In the genomic region with DNA sequence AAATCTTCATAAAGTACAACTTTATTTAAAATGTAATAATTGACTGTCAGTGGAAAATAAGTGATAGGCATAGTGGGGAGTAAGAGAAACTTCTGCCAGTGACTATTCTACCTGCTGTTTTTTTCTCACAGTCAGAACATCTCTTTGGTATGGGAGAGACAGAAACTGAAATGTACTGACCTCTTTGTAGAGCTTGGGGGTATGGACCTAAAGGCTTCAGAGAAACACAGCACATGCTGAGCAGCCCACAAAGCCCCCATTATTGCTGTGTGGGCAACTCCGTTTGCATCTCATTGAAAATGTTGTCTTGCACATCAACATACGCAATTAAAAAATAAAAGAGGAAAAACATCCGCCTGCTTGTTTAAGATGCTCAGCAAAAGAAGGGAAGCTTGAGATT, we compare ENCODE assay signal across 27 cellular contexts.
"Had no signal": no experiment of that assay in that cellular context is flagged by ENCODE, and none has a peak within 500 bp of the region (broad histone marks: within the 10 kb centered on the region; RNA-seq: fewer than 3 reads in every experiment).

No MANE protein-coding gene starts in this region.

- H3K4me1 Mint-ChIP-seq: mesothelial cell of epicardium; naive B cell; stimulated activated effector memory CD8-positive, alpha-beta T cell treated with anti-CD3 and anti-CD28 coated beads, Interleukin-12 subunit alpha, Interleukin-12 subunit beta, amount 100 ng/mL, for 72 hours had no signal

- ATAC-seq: heart right ventricle; natural killer cell treated with Interleukin-12 subunit alpha and Interleukin-12 subunit beta and Interleukin-15 and Interleukin-18, amount 100 ng/mL, for 72 hours; pancreas; right cardiac atrium; sciatic nerve; stimulated activated effector memory CD8-positive, alpha-beta T cell treated with anti-CD3 and anti-CD28 coated beads, Interleukin-12 subunit alpha, Interleukin-12 subunit beta, amount 100 ng/mL, for 72 hours had no signal

- H3K36me3 Mint-ChIP-seq: naive B cell; natural killer cell treated with Interleukin-12 subunit alpha and Interleukin-12 subunit beta and Interleukin-15 and Interleukin-18, amount 100 ng/mL, for 72 hours; stimulated activated effector memory CD8-positive, alpha-beta T cell treated with anti-CD3 and anti-CD28 coated beads, Interleukin-12 subunit alpha, Interleukin-12 subunit beta, amount 100 ng/mL, for 72 hours had no signal

- H3K27ac Mint-ChIP-seq: mesothelial cell of epicardium; naive B cell; natural killer cell treated with Interleukin-12 subunit alpha and Interleukin-12 subunit beta and Interleukin-15 and Interleukin-18, amount 100 ng/mL, for 72 hours; stimulated activated effector memory CD8-positive, alpha-beta T cell treated with anti-CD3 and anti-CD28 coated beads, Interleukin-12 subunit alpha, Interleukin-12 subunit beta, amount 100 ng/mL, for 72 hours; stimulated activated naive CD8-positive, alpha-beta T cell treated with anti-CD3 and anti-CD28 coated beads, Interleukin-15, Interleukin-2, amounts not matched to agents 100 ng/mL and 50 ng/mL, for 24 hours; type B pancreatic cell had no signal

- H3K27me3 ChIP-seq: heart right ventricle, hepatocyte, pancreas, spleen, suprapubic skin, tibial nerve, uterus had no signal

- DNase-seq: heart right ventricle; islet precursor cell; left ventricle myocardium inferior; mesendoderm; naive B cell; nucleus accumbens; pancreas; posterior cingulate gyrus; retina; right cardiac atrium; small intestine; spleen; stimulated activated CD4-positive, alpha-beta T cell treated with anti-CD3 and anti-CD28 coated beads, Interleukin-4, amount 100 ng/mL, for 24 hours; stimulated activated naive CD4-positive, alpha-beta T cell; uterus had no signal

- H3K4me3 ChIP-seq: heart right ventricle, hepatocyte, left ventricle myocardium inferior, lung, pancreas, prostate gland, spleen, suprapubic skin, thoracic aorta, tibial nerve, uterus had no signal

- H3K9me3 ChIP-seq: pancreas, prostate gland, uterus had no signal

- H3K4me1 ChIP-seq: heart right ventricle, left ventricle myocardium inferior, pancreas, prostate gland, spleen, suprapubic skin, tibial nerve, uterus had no signal

- H3K4me2 ChIP-seq: hepatocyte had no signal

- H3K79me2 ChIP-seq: hepatocyte had no signal

- H3K4me3 Mint-ChIP-seq: mesothelial cell of epicardium; naive B cell; natural killer cell treated with Interleukin-12 subunit alpha and Interleukin-12 subunit beta and Interleukin-15 and Interleukin-18, amount 100 ng/mL, for 72 hours; stimulated activated effector memory CD8-positive, alpha-beta T cell treated with anti-CD3 and anti-CD28 coated beads, Interleukin-12 subunit alpha, Interleukin-12 subunit beta, amount 100 ng/mL, for 72 hours; stimulated activated naive CD8-positive, alpha-beta T cell treated with anti-CD3 and anti-CD28 coated beads, Interleukin-15, Interleukin-2, amounts not matched to agents 100 ng/mL and 50 ng/mL, for 24 hours; type B pancreatic cell had no signal

- H3K27me3 Mint-ChIP-seq: natural killer cell treated with Interleukin-12 subunit alpha and Interleukin-12 subunit beta and Interleukin-15 and Interleukin-18, amount 100 ng/mL, for 72 hours; type B pancreatic cell had no signal

- H3K36me3 ChIP-seq: heart right ventricle, left ventricle myocardium inferior, pancreas, prostate gland, spleen, suprapubic skin, thoracic aorta, tibial nerve, uterus had no signal

- H2AFZ ChIP-seq: hepatocyte had no signal

- H3K27ac ChIP-seq: heart right ventricle, hepatocyte, left ventricle myocardium inferior, pancreas, prostate gland, spleen, suprapubic skin, thoracic aorta, tibial nerve, uterus had no signal
